1 cellular context compared by ENCODE assay signal in the genomic region with DNA sequence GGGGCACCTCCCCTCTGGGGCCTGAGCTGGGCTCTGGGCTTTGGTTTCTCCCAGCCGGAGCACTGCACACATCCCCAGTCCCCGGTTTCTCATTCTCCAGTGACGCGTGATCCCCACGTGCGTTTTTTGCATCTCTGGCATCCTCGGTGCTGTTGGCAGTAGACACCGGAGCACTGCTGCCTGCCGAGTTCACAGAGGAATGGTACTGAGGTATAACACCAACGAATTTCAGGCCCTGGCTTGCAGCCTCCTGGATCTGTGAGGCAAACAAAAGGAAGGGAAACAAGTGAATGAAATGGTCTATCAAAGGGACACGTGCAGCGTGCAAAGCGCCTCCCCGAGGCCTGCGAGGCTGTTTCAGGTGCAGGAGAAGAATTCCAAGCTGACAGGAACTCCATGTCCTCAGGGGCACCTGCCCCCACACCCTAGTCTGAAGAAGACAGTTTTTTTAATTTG.
TF ChIP-seq lines count a peak whose summit lies in the region.

No MANE protein-coding gene starts in this region.

TF ChIP-seq in WTC11, 78 proteins besides CTCF, POLR2A, EP300 and RAD21 (continued from another document):
- TF ChIP-seq, protein P1, sequence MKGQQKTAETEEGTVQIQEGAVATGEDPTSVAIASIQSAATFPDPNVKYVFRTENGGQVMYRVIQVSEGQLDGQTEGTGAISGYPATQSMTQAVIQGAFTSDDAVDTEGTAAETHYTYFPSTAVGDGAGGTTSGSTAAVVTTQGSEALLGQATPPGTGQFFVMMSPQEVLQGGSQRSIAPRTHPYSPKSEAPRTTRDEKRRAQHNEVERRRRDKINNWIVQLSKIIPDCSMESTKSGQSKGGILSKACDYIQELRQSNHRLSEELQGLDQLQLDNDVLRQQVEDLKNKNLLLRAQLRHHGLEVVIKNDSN (CRISPR knock-in tag; IDR thresholded peaks at IDR 0.05) = no peak
- no peak for TF ChIP-seq ZNF671 (CRISPR knock-in tag; IDR thresholded peaks at IDR 0.05)
TF ChIP-seq in WTC11: peak in this region for 0.
